Comparison of ENCODE assay signal across 17 cellular contexts in the genomic region with DNA sequence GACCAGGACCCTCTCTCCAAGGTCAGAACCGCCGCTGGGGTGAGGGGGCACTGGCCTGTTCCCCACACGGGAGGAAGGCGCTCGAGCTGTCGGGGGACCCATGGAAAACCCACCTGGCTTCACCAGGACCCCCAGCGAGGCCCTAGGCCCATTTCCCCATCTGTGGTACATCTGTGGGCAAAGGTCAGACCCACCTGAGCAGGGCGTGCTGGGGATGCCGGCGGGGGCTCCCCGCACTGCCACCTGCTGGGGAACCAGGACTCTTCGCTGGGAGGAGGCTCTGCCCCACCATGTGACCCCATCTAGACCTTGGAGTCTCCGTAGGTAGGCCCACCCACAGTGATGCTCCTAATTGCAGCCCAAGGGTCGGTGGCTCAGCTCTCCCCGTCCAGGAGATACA. TPM values are rescaled to one million over a fixed set of nuclear protein-coding genes. Genes with fewer than 3 reads are reported as not detected.
DNase-seq lines count a peak whose midpoint lies in the region; ATAC-seq, FAIRE-seq and TF ChIP-seq lines count a peak whose summit lies in the region.
"Had no signal": no experiment of that assay in that cellular context is flagged by ENCODE, and none has a peak within 500 bp of the region (broad histone marks: within the 10 kb centered on the region; RNA-seq: fewer than 3 reads in every experiment).

No MANE protein-coding gene starts in this region.

- no peak overlapping the region for H3K27ac Mint-ChIP-seq in H9
- no peak overlapping the region for H3K27ac Mint-ChIP-seq in astrocyte (ENCODE audit: unreplicated experiment)
- H3K27ac Mint-ChIP-seq: activated B cell treated with CpG ODN at 0.5 μM for 24 hours; CD4-positive, CD25-positive, alpha-beta regulatory T cell; nephron progenitor cell had no signal

- H3K4me3 Mint-ChIP-seq in H9 (no peak overlapping the region), astrocyte (ENCODE audit: unreplicated experiment) (no peak overlapping the region)
- H3K4me3 Mint-ChIP-seq: activated B cell treated with CpG ODN at 0.5 μM for 24 hours; CD4-positive, CD25-positive, alpha-beta regulatory T cell; nephron progenitor cell had no signal

- no peaks in the 10 kb centered on the region for H3K79me1 ChIP-seq in H9 (ENCODE audit: insufficient read depth, low read depth, low read length, poor library complexity, severe bottlenecking)

- DNase-seq in BE2C (no peak), H9 (peak; percentile 74), astrocyte (ENCODE audit: low read depth) (no peak), iPS-NIHi7 (ENCODE audit: extremely low spot score) (peak; percentile 77), NCI-H146 treated with DMSO at 0.1 percent for 48 hours (lab: John Stamatoyannopoulos, UW; ENCODE audit: unreplicated experiment) (no peak), posterior vena cava (ENCODE audit: low spot score) (no peak)
- DNase-seq in effector memory CD4-positive, alpha-beta T cell = no peak
- DNase-seq: activated B cell treated with CpG ODN at 0.5 μM for 24 hours; CD4-positive, CD25-positive, alpha-beta regulatory T cell; nephron progenitor cell; SHP77; spleen had no signal

- FAIRE-seq in astrocyte (lab: Jason Lieb, UNC) = no peak
- FAIRE-seq: urothelium cell line had no signal

- H3K4me2 ChIP-seq in H9 (ENCODE audit: insufficient read depth, insufficient read length, low read length) = no peak overlapping the region
- no peak overlapping the region for H3K4me2 ChIP-seq in astrocyte (ENCODE audit: low read length)

- H3K4me3 ChIP-seq in BE2C (ENCODE audit: low read depth, low read length) (no peak overlapping the region), astrocyte (ENCODE audit: insufficient read depth, low read depth, low read length) (no peak overlapping the region)
- H3K4me3 ChIP-seq in effector memory CD4-positive, alpha-beta T cell (ENCODE audit: insufficient read depth, low read depth, low read length, poor library complexity, severe bottlenecking) = no peak overlapping the region
- H3K4me3 ChIP-seq: breast epithelium, spleen had no signal

- no peak overlapping the region for H2BK120ac ChIP-seq in H9 (ENCODE audit: low read depth, low read length, poor library complexity, severe bottlenecking)

- H3K23me2 ChIP-seq in H9 (ENCODE audit: insufficient read length, low read depth, low read length, poor library complexity, severe bottlenecking) = no peaks in the 10 kb centered on the region

- H2BK20ac ChIP-seq in H9 (ENCODE audit: low read depth, low read length, poor library complexity, severe bottlenecking) = no peak overlapping the region

- H3K9me3 Mint-ChIP-seq in H9 (no peaks in the 10 kb centered on the region; a peak in 1 of 5 replicates), astrocyte (ENCODE audit: unreplicated experiment) (no peaks in the 10 kb centered on the region)
- H3K9me3 Mint-ChIP-seq: activated B cell treated with CpG ODN at 0.5 μM for 24 hours; CD4-positive, CD25-positive, alpha-beta regulatory T cell; nephron progenitor cell had no signal

- H4K20me1 ChIP-seq in H9 (ENCODE audit: control insufficient read depth, insufficient read depth, insufficient read length) = no peaks in the 10 kb centered on the region
- no peaks in the 10 kb centered on the region for H4K20me1 ChIP-seq in astrocyte (ENCODE audit: insufficient read depth, low read length)

- H3K9ac ChIP-seq in H9 (ENCODE audit: extremely low read depth, insufficient read length, low read length) (no peak overlapping the region), astrocyte (ENCODE audit: low read length) (no peak overlapping the region)

- H4K91ac ChIP-seq in H9 (ENCODE audit: insufficient read length, low read depth, low read length) = no peak overlapping the region

- intact Hi-C loops in posterior vena cava (cut with DNase I) = loop anchor here in 1 of 2 donors (10.0 kb wide), 1 partner anchor 62 kb away; a partner anchor contains a TSS

- no CpG with 5 or more reads among the region's 15 CpGs for WGBS in H9 (ENCODE audit: extremely low coverage, insufficient read length, low lambda C conversion rate)

- H3K27ac ChIP-seq in H9 (ENCODE audit: insufficient read length, low read depth, low read length) (no peak overlapping the region), astrocyte (ENCODE audit: low read depth, low read length) (no peak overlapping the region)
- H3K27ac ChIP-seq in effector memory CD4-positive, alpha-beta T cell (ENCODE audit: insufficient read depth, low read length, poor library complexity, severe bottlenecking) = no peak overlapping the region
- H3K27ac ChIP-seq: breast epithelium, spleen had no signal

- no peak overlapping the region for H2AFZ ChIP-seq in H9 (ENCODE audit: low read length)
- H2AFZ ChIP-seq in astrocyte (ENCODE audit: low read depth, low read length) = no peak overlapping the region

- H3K36me3 Mint-ChIP-seq in H9 (ENCODE audit: insufficient read depth in 1 of 3, low read depth in 3 of 3) (peaks cover 7 to 26% (median 21%) of the 10 kb centered on the region in 3 experiments; a peak in 6 of 7 replicates), astrocyte (ENCODE audit: low read depth, unreplicated experiment) (peaks cover 2% of the 10 kb centered on the region)

- H3T11ph ChIP-seq in H9 (ENCODE audit: low read length) = no peak overlapping the region

- ATAC-seq in GM19395 (IDR thresholded peaks at IDR 0.05; ENCODE audit: unreplicated experiment) = no peak

- no peak overlapping the region for H2AK5ac ChIP-seq in H9 (ENCODE audit: insufficient read length, low read length)

- no peak overlapping the region for H2BK15ac ChIP-seq in H9 (ENCODE audit: low read depth, low read length)

- H3K27me3 ChIP-seq in BE2C (no peaks in the 10 kb centered on the region), H9 (ENCODE audit: insufficient read depth, low read length) (no peaks in the 10 kb centered on the region), astrocyte (ENCODE audit: insufficient read depth, low read length) (no peaks in the 10 kb centered on the region)
- H3K27me3 ChIP-seq in effector memory CD4-positive, alpha-beta T cell (replicated peaks; ENCODE audit: control insufficient read depth, insufficient read depth, low read length, poor library complexity, severe bottlenecking) = no peaks in the 10 kb centered on the region

- H3K14ac ChIP-seq in H9 (ENCODE audit: insufficient read depth, low read length) = no peak overlapping the region

- H3K79me2 ChIP-seq in H9 (ENCODE audit: insufficient read depth, low read length) = no peaks in the 10 kb centered on the region
- no peaks in the 10 kb centered on the region for H3K79me2 ChIP-seq in astrocyte (ENCODE audit: insufficient read depth, low read length)

- H3K9me3 ChIP-seq in BE2C (no peaks in the 10 kb centered on the region), H9 (ENCODE audit: control insufficient read depth, low read depth, low read length) (no peaks in the 10 kb centered on the region), astrocyte (ENCODE audit: insufficient read depth, low read depth, low read length) (no peaks in the 10 kb centered on the region)
- no peaks in the 10 kb centered on the region for H3K9me3 ChIP-seq in effector memory CD4-positive, alpha-beta T cell (ENCODE audit: control insufficient read depth, low read length)
- H3K9me3 ChIP-seq: breast epithelium had no signal

- no peak overlapping the region for H3K18ac ChIP-seq in H9 (ENCODE audit: insufficient read length, low read depth, low read length)

- H2BK12ac ChIP-seq in H9 (ENCODE audit: insufficient read length, low read depth, low read length) = no peak overlapping the region

- TF ChIP-seq CTCF in BE2C (IDR thresholded peaks at IDR 0.05; ENCODE audit: low read depth, low read length) = peak; percentile 28; the same call in 1 of the 2 replicates
- TF ChIP-seq CTCF in H9 (conservative IDR thresholded peaks at IDR 0.05) = peak; percentile 64
- TF ChIP-seq CTCF in astrocyte (IDR thresholded peaks at IDR 0.05; ENCODE audit: insufficient read depth, low read depth, low read length) = peak; percentile 3

- H3K4me1 ChIP-seq in BE2C = peaks cover 6% of the 10 kb centered on the region; the same call in 1 of the 2 replicates
- H3K4me1 ChIP-seq in H9 (ENCODE audit: insufficient read depth, low read length) = no peaks in the 10 kb centered on the region
- no peaks in the 10 kb centered on the region for H3K4me1 ChIP-seq in astrocyte (ENCODE audit: insufficient read depth, low read length)
- peaks cover 2% of the 10 kb centered on the region for H3K4me1 ChIP-seq in effector memory CD4-positive, alpha-beta T cell (ENCODE audit: control insufficient read depth, insufficient read depth, low read length, poor library complexity, severe bottlenecking)
- H3K4me1 ChIP-seq: breast epithelium had no signal

- H3K36me3 ChIP-seq in BE2C = peaks cover 7% of the 10 kb centered on the region
- peaks cover 4% of the 10 kb centered on the region for H3K36me3 ChIP-seq in astrocyte (ENCODE audit: insufficient read depth, low read length)
- peaks cover 7% of the 10 kb centered on the region for H3K36me3 ChIP-seq in effector memory CD4-positive, alpha-beta T cell (ENCODE audit: control insufficient read depth, insufficient read depth, low read length)

- no peak overlapping the region for H3K23ac ChIP-seq in H9 (ENCODE audit: insufficient read length, low read depth, low read length)

- no peak overlapping the region for H3K56ac ChIP-seq in H9 (ENCODE audit: insufficient read length, low read depth, low read length)

- H4K8ac ChIP-seq in H9 (replicated peaks; ENCODE audit: insufficient read length, low read depth, low read length) = no peak overlapping the region

- H3K4me1 Mint-ChIP-seq in H9 (peaks cover 5 to 12% of the 10 kb centered on the region in 2 experiments; a peak in 3 of 4 replicates), astrocyte (ENCODE audit: low read depth, unreplicated experiment) (no peaks in the 10 kb centered on the region)

- no peak overlapping the region for H3K4ac ChIP-seq in H9 (ENCODE audit: low read depth, low read length)

- H4K5ac ChIP-seq in H9 (ENCODE audit: insufficient read length, low read depth, low read length) = no peak overlapping the region

- H3K27me3 Mint-ChIP-seq in H9 (ENCODE audit: low read depth) = no peaks in the 10 kb centered on the region
- no peaks in the 10 kb centered on the region for H3K27me3 Mint-ChIP-seq in astrocyte (ENCODE audit: low read depth, unreplicated experiment)
- H3K27me3 Mint-ChIP-seq: CD4-positive, CD25-positive, alpha-beta regulatory T cell had no signal

- no peak overlapping the region for H2BK5ac ChIP-seq in H9 (ENCODE audit: insufficient read length, low read length)

RNA-seq across cellular contexts. Expression of a gene that starts 0.5 kb away (rescaled TPM):
- 0.63 TPM for polyA plus RNA-seq in BE2C (2012; ENCODE audit: insufficient read depth, insufficient read length, low read depth)
- total RNA-seq in H9 (2021) = not detected in 2 replicates
- total RNA-seq in astrocyte = not detected in 2 replicates
- not detected for total RNA-seq in posterior vena cava
- total RNA-seq: breast epithelium; CD4-positive, CD25-positive, alpha-beta regulatory T cell; fibroblast of lung; LHCN-M2; spleen had no signal
- polyA plus RNA-seq: fibroblast of lung had no signal

RNA-seq across cellular contexts. Expression of a gene that starts 51.4 kb away (rescaled TPM):
- polyA plus RNA-seq in BE2C (2012; ENCODE audit: insufficient read depth, insufficient read length, low read depth) = 15.5 TPM
- 11.7 and 12.2 TPM in 2 replicates for total RNA-seq in H9 (2021)
- 6.1 and 6.6 TPM in 2 replicates for total RNA-seq in astrocyte
- 1 to 10 TPM; 6.0 to 6.5 TPM for total RNA-seq in posterior vena cava

Comparison
In these comparisons a context has a peak if more than half of its experiments do, and no peak if none do; other contexts are left out.
1. DNase-seq: peak in H9 (single experiment) and iPS-NIHi7 (single experiment); none in BE2C (single experiment), astrocyte (single experiment), NCI-H146 treated with DMSO at 0.1 percent for 48 hours (single experiment), effector memory CD4-positive, alpha-beta T cell (0 of 3) and posterior vena cava (single experiment).
2. CTCF ChIP-seq: peak in every context shown above with its lines; median percentile 64 in H9; 28 in BE2C; 3 in astrocyte.